In genomic region chr3:99094611-99095010, GRCh38 we compare ENCODE assay signal across 15 cellular contexts.
A peak's percentile ranks its signal among the peaks of the same experiment; 100 is the strongest.
DNase-seq lines count a peak whose midpoint lies in the region; ATAC-seq and TF ChIP-seq lines count a peak whose summit lies in the region.
"Had no signal": no experiment of that assay in that cellular context is flagged by ENCODE, and none has a peak within 500 bp of the region (broad histone marks: within the 10 kb centered on the region; RNA-seq: fewer than 3 reads in every experiment).

No MANE protein-coding gene starts in this region.

- no peaks in the 10 kb centered on the region for H3K27me3 Mint-ChIP-seq in Calu3 (ENCODE audit: unreplicated experiment)

- ATAC-seq in thoracic aorta (ENCODE audit: insufficient number of reproducible peaks, low FRiP score, low read depth) (no peak), HG03280 (IDR thresholded peaks at IDR 0.05; ENCODE audit: unreplicated experiment) (no peak), HG03442 (IDR thresholded peaks at IDR 0.05; ENCODE audit: unreplicated experiment) (no peak), left colon (no peak)
- ATAC-seq: CD8-positive, alpha-beta T cell had no signal

- H3K9me3 ChIP-seq in GM23248 (ENCODE audit: low read depth): no peaks in the 10 kb centered on the region
- no peaks in the 10 kb centered on the region for H3K9me3 ChIP-seq in PC-9 (ENCODE audit: insufficient read depth, low read depth)
- H3K9me3 ChIP-seq in thoracic aorta: no peaks in the 10 kb centered on the region
- H3K9me3 ChIP-seq: BE2C had no signal

- CTCF ChIA-PET in PC-9 (lab: Charles Lee): no interaction called here
- CTCF ChIA-PET in Calu3 (lab: Charles Lee): no interaction called here

- BruUV-seq in PC-9 (replicated peaks; lab: Mats Ljungman, UMichigan) (no TSS peak), Calu3 (replicated peaks; lab: Mats Ljungman, UMichigan) (no TSS peak)

- no peaks in the 10 kb centered on the region for H3K79me2 ChIP-seq in GM23248 (ENCODE audit: insufficient read depth)
- H3K79me2 ChIP-seq in PC-9 (ENCODE audit: low read depth): no peaks in the 10 kb centered on the region

- in situ Hi-C loops in GM23248 (cut with MboI): no loop called here

- H3K27ac Mint-ChIP-seq in Calu3 (ENCODE audit: unreplicated experiment): no peak overlapping the region
- H3K27ac Mint-ChIP-seq: CD8-positive, alpha-beta T cell had no signal

- H3K9me3 Mint-ChIP-seq in Calu3 (ENCODE audit: low read depth, unreplicated experiment): no peaks in the 10 kb centered on the region
- H3K9me3 Mint-ChIP-seq: CD8-positive, alpha-beta T cell had no signal

- no peak overlapping the region for H3K4me3 Mint-ChIP-seq in Calu3 (ENCODE audit: low read depth, unreplicated experiment)
- H3K4me3 Mint-ChIP-seq: CD8-positive, alpha-beta T cell had no signal

- 24 to 36% methylated on average over 2 of the region's 2 CpGs for WGBS in GM23248 (ENCODE audit: low coverage in 1 of 2, low lambda C conversion rate in 2 of 2, missing lambda C conversion rate in 2 of 2), 2 experiments

- H3K36me3 ChIP-seq in GM23248 (ENCODE audit: low read depth): no peaks in the 10 kb centered on the region
- H3K36me3 ChIP-seq in PC-9 (ENCODE audit: low read depth): no peaks in the 10 kb centered on the region
- no peaks in the 10 kb centered on the region for H3K36me3 ChIP-seq in thoracic aorta
- H3K36me3 ChIP-seq: BE2C had no signal

- H3K36me3 Mint-ChIP-seq in Calu3 (ENCODE audit: insufficient read depth, unreplicated experiment): no peaks in the 10 kb centered on the region
- H3K36me3 Mint-ChIP-seq: CD8-positive, alpha-beta T cell had no signal

- H3K27ac ChIP-seq in GM23248: no peak overlapping the region
- no peak overlapping the region for H3K27ac ChIP-seq in PC-9
- peak overlapping the region in 1 of 2 donors; percentile 59 for H3K27ac ChIP-seq in thoracic aorta
- H3K27ac ChIP-seq: C4-2B had no signal

- H3K4me2 ChIP-seq in GM23248 (ENCODE audit: unreplicated experiment) (no peak overlapping the region), PC-9 (no peak overlapping the region)

- H3K4me1 ChIP-seq in GM23248 (ENCODE audit: insufficient read depth): no peaks in the 10 kb centered on the region
- no peaks in the 10 kb centered on the region for H3K4me1 ChIP-seq in PC-9 (replicated peaks; ENCODE audit: insufficient read depth)
- H3K4me1 ChIP-seq in thoracic aorta (ENCODE audit: control insufficient read depth in 1 of 2, low read depth in 2 of 2): peaks cover 4 to 10% of the 10 kb centered on the region in 2 donors
- H3K4me1 ChIP-seq: BE2C had no signal

- H3K27me3 ChIP-seq in GM23248 (replicated peaks; ENCODE audit: insufficient read depth): no peaks in the 10 kb centered on the region
- no peaks in the 10 kb centered on the region for H3K27me3 ChIP-seq in PC-9 (ENCODE audit: insufficient read depth, low read depth)
- H3K27me3 ChIP-seq in thoracic aorta (replicated peaks; ENCODE audit: insufficient read depth): no peaks in the 10 kb centered on the region
- H3K27me3 ChIP-seq: BE2C had no signal

- no peaks in the 10 kb centered on the region for H3K4me1 Mint-ChIP-seq in Calu3 (ENCODE audit: low read depth, unreplicated experiment)

- no peaks in the 10 kb centered on the region for H4K20me1 ChIP-seq in GM23248 (ENCODE audit: insufficient read depth)
- no peaks in the 10 kb centered on the region for H4K20me1 ChIP-seq in PC-9 (ENCODE audit: insufficient read depth)

- TF ChIP-seq CTCF in PC-9 (conservative IDR thresholded peaks at IDR 0.05): no peak
- no peak for TF ChIP-seq CTCF in thoracic aorta (IDR thresholded peaks at IDR 0.05)
- TF ChIP-seq CTCF in Calu3 (IDR thresholded peaks at IDR 0.05; ENCODE audit: unreplicated experiment): no peak

- DNase-seq in GM23248: no peak
- DNase-seq in PC-9: no peak
- peak; percentile 22 for DNase-seq in myocyte (ENCODE audit: low read depth)
- no peak for DNase-seq in thoracic aorta (ENCODE audit: low spot score)
- DNase-seq in left colon: no peak
- DNase-seq in Calu3: no peak
- DNase-seq: BE2C; CD8-positive, alpha-beta T cell; COR-L47; GF-D8; H7; IMR-90 had no signal

- no peak overlapping the region for H3K9ac ChIP-seq in GM23248

- H3K4me3 ChIP-seq in GM23248 (no peak overlapping the region), PC-9 (no peak overlapping the region), thoracic aorta (peak overlapping the region; percentile 33)

- no peaks in the 10 kb centered on the region for H3F3A ChIP-seq in GM23248 (ENCODE audit: insufficient read depth)
- H3F3A ChIP-seq in PC-9 (ENCODE audit: insufficient read depth, low read depth): no peaks in the 10 kb centered on the region

- POLR2A ChIA-PET in PC-9 (lab: Charles Lee; ENCODE audit: unreplicated experiment): no interaction called here

- H3K9me2 ChIP-seq in GM23248 (ENCODE audit: insufficient read depth) (no peaks in the 10 kb centered on the region), PC-9 (ENCODE audit: insufficient read depth) (no peaks in the 10 kb centered on the region)

- H2AFZ ChIP-seq in GM23248 (peak overlapping the region; percentile 54; the same call in 1 of the 2 replicates), PC-9 (0 out of 2 replicates have a peak overlapping the region, but pooled peaks have one; percentile 24)

- intact Hi-C loops in PC-9 (cut with micrococcal nuclease; ENCODE audit: unreplicated experiment): no loop called here
- intact Hi-C loops in left colon (cut with DNase I, micrococcal nuclease): no loop called here
- intact Hi-C loops in Calu3 (cut with micrococcal nuclease; ENCODE audit: unreplicated experiment): no loop called here
